Comparison of ENCODE assay signal across 8 cellular contexts in genomic region chr5:34007675-34008600, GRCh38. TPM values are rescaled to one million over a fixed set of nuclear protein-coding genes. Genes with fewer than 3 reads are reported as not detected.
DNase-seq lines count a peak whose midpoint lies in the region; ATAC-seq and TF ChIP-seq lines count a peak whose summit lies in the region.

Gene AMACR (minus strand): TSS chr5:34008050. CDS start chr5:34008019, 31 bp downstream.

- WGBS in testis, 2 donors: 1% methylated on average over 35 to 67 of the region's 74 CpGs

- ATAC-seq in HG02571 (IDR thresholded peaks at IDR 0.05; ENCODE audit: unreplicated experiment) (peak; percentile 94), omental fat pad (ENCODE audit: low FRiP score) (peak; percentile 96)

- intact Hi-C loops in testis (cut with DNase I; ENCODE audit: low total_unique reads): no loop called here

- H3K4me1 ChIP-seq in testis: no peaks in the 10 kb centered on the region

- no peaks in the 10 kb centered on the region for H3K9me3 ChIP-seq in testis

- H3K36me3 ChIP-seq in testis (ENCODE audit: low read depth, missing control alignments): no peaks in the 10 kb centered on the region

- H3K27ac ChIP-seq in testis: peak within 1 kb of the TSS; percentile 67 to 90

- no peaks in the 10 kb centered on the region for H3K27me3 ChIP-seq in testis

- DNase-seq in NB4 (ENCODE audit: low read depth): peak; percentile 97
- DNase-seq in SK-N-DZ (ENCODE audit: low spot score): peak; percentile 95
- peak; percentile 88 for DNase-seq in activated naive CD4-positive, alpha-beta T cell treated with anti-CD3 and anti-CD28 coated beads, Interleukin-2, amount 50 U/mL, for 16 hours
- DNase-seq in glomerular endothelial cell (ENCODE audit: extremely low read depth, low read depth, low spot score): no peak
- peak; percentile 49 for DNase-seq in omental fat pad (ENCODE audit: low spot score)
- DNase-seq in testis: peak; percentile 93

- TF ChIP-seq CTCF in NB4 (IDR thresholded peaks at IDR 0.05; ENCODE audit: low read depth, low read length) (no peak), omental fat pad (IDR thresholded peaks at IDR 0.05) (no peak), testis (IDR thresholded peaks at IDR 0.05) (no peak)

- peak within 1 kb of the TSS; percentile 96 for H3K4me3 ChIP-seq in GM08714 (ENCODE audit: low read length)
- H3K4me3 ChIP-seq in NB4 (ENCODE audit: low read depth, low read length): peak within 1 kb of the TSS; percentile 94
- H3K4me3 ChIP-seq in testis: peak within 1 kb of the TSS; percentile 66 to 81

- TF ChIP-seq POLR2A in NB4 (IDR thresholded peaks at IDR 0.05; ENCODE audit: extremely low read depth, insufficient read length) (peak; percentile 98), testis (IDR thresholded peaks at IDR 0.05) (peak; percentile 35)

RNA-seq across cellular contexts. Expression of gene AMACR, which starts in this region (rescaled TPM):
- polyA plus RNA-seq in SK-N-DZ (2014; cell fraction: cytosol; rRNA removed): 6.7 and 7.9 TPM in 2 replicates
- 2.7 and 3.9 TPM in 2 replicates for polyA plus RNA-seq in SK-N-DZ (2014; cell fraction: nucleus; rRNA removed)
- total RNA-seq in glomerular endothelial cell (17.2 and 19.7 TPM in 2 replicates), omental fat pad (10 to 100 TPM in 1 of 4 donors, 1 to 10 TPM in 3; 3.5 to 12.8 (median 6.1) TPM), testis (10 to 100 TPM in 1 of 2 donors, 1 to 10 TPM in 1; 6.9 to 12.6 TPM)
- 12.1 TPM for polyA plus RNA-seq in testis (ENCODE audit: insufficient read depth, low read depth, low replicate concordance)
